ENCODE assay signal across 20 cellular contexts in the genomic region with DNA sequence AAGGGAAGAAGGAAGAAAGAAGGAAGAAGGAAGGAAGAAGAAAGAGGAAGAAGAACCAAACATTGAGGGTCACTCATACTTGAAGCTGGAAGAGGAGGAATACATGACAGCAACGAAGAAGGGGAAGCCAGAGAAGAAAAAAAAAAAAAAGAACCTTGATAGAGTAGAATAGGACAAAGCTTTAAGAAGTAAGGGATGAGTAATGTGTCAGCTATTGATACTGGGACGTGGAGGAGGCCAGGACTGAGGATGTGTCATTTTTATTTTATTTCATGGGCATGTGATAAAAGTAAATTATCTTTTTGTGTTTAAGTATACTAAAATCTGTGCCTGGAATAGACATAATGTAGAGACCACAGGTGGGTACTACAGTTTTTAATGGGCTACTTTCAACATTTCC. TPM values are rescaled to one million over a fixed set of nuclear protein-coding genes. Genes with fewer than 3 reads are reported as not detected.
DNase-seq lines count a peak whose midpoint lies in the region; ATAC-seq, FAIRE-seq and TF ChIP-seq lines count a peak whose summit lies in the region.
"Had no signal": no experiment of that assay in that cellular context is flagged by ENCODE, and none has a peak within 500 bp of the region (broad histone marks: within the 10 kb centered on the region; RNA-seq: fewer than 3 reads in every experiment).

No MANE protein-coding gene starts in this region.

- H3K79me2 ChIP-seq in fibroblast of lung (ENCODE audit: control insufficient read depth, insufficient read depth, low read length): peaks cover 18% of the 10 kb centered on the region

- H3K36me3 Mint-ChIP-seq in effector memory CD8-positive, alpha-beta T cell (ENCODE audit: insufficient read depth): no peaks in the 10 kb centered on the region
- H3K36me3 Mint-ChIP-seq: memory B cell; naive B cell; stimulated activated memory B cell treated with anti-CD40 and anti-IgM and Interleukin-4, amounts not matched to agents 10 μg/mL and 1 μg/mL and 100 μg/mL, for 72 hours had no signal

- no peak for TF ChIP-seq POLR2A in suprapubic skin (IDR thresholded peaks at IDR 0.05)

- no peak overlapping the region for H3K4me2 ChIP-seq in fibroblast of lung (ENCODE audit: extremely low read depth, insufficient read depth, low read length)

- H3K4me3 ChIP-seq in fibroblast of lung (replicated peaks in 1 of 4; ENCODE audit: control extremely low read depth in 1 of 4, insufficient read depth in 1 of 4, low read depth in 3 of 4, low read length in 4 of 4) (peak overlapping the region in 1 of 4 experiments; percentile 3), suprapubic skin (no peak overlapping the region)
- H3K4me3 ChIP-seq: HAP-1, right atrium auricular region, testis had no signal

- H4K20me1 ChIP-seq in fibroblast of lung (ENCODE audit: control insufficient read depth, extremely low read depth, insufficient read depth, low read length): no peaks in the 10 kb centered on the region

- H3K27me3 Mint-ChIP-seq in effector memory CD8-positive, alpha-beta T cell: no peaks in the 10 kb centered on the region
- H3K27me3 Mint-ChIP-seq: activated naive CD8-positive, alpha-beta T cell treated with anti-CD3 and anti-CD28 coated beads, Interleukin-2, amount 50 U/mL, for 24 hours; dendritic cell treated with granulocyte-macrophage colony-stimulating factor and Interleukin-4, amounts not matched to agents 40 ng/mL and 50 ng/mL, for 4 days; memory B cell; naive B cell; stimulated activated memory B cell treated with anti-CD40 and anti-IgM and Interleukin-4, amounts not matched to agents 10 μg/mL and 1 μg/mL and 100 μg/mL, for 72 hours had no signal

- no peak overlapping the region for H3K27ac Mint-ChIP-seq in effector memory CD8-positive, alpha-beta T cell
- H3K27ac Mint-ChIP-seq: activated naive CD8-positive, alpha-beta T cell treated with anti-CD3 and anti-CD28 coated beads, Interleukin-2, amount 50 U/mL, for 24 hours; dendritic cell treated with granulocyte-macrophage colony-stimulating factor and Interleukin-4, amounts not matched to agents 40 ng/mL and 50 ng/mL, for 4 days; memory B cell; stimulated activated memory B cell treated with anti-CD40 and anti-IgM and Interleukin-4, amounts not matched to agents 10 μg/mL and 1 μg/mL and 100 μg/mL, for 72 hours had no signal

- H3K36me3 ChIP-seq in fibroblast of lung (ENCODE audit: control insufficient read depth, insufficient read depth, low read length): no peaks in the 10 kb centered on the region
- H3K36me3 ChIP-seq in suprapubic skin: no peaks in the 10 kb centered on the region
- H3K36me3 ChIP-seq: HAP-1, right atrium auricular region had no signal

- H3K27ac ChIP-seq in fibroblast of lung (ENCODE audit: insufficient read depth, low read length): peak overlapping the region; percentile 14
- H3K27ac ChIP-seq in suprapubic skin: peak overlapping the region; percentile 45
- H3K27ac ChIP-seq: right atrium auricular region, testis had no signal

- no peaks in the 10 kb centered on the region for H3K9me3 Mint-ChIP-seq in effector memory CD8-positive, alpha-beta T cell
- H3K9me3 Mint-ChIP-seq: dendritic cell treated with granulocyte-macrophage colony-stimulating factor and Interleukin-4, amounts not matched to agents 40 ng/mL and 50 ng/mL, for 4 days had no signal

- TF ChIP-seq EP300 in suprapubic skin (IDR thresholded peaks at IDR 0.05): no peak

- H3K4me1 ChIP-seq in fibroblast of lung (ENCODE audit: control insufficient read depth, extremely low read depth, insufficient read depth, low read length) (no peaks in the 10 kb centered on the region), suprapubic skin (no peaks in the 10 kb centered on the region)
- H3K4me1 ChIP-seq: HAP-1, right atrium auricular region, testis had no signal

- FAIRE-seq in RCC 7860 (lab: Jason Lieb, UNC): peak; percentile 72

- no peak overlapping the region for H2AFZ ChIP-seq in fibroblast of lung (ENCODE audit: low read length)

- no peak for ATAC-seq in effector memory CD8-positive, alpha-beta T cell (replicated peaks)
- ATAC-seq: activated naive CD8-positive, alpha-beta T cell treated with anti-CD3 and anti-CD28 coated beads, Interleukin-2, amount 50 U/mL, for 24 hours; Right ventricle myocardium inferior; stimulated activated memory B cell treated with anti-CD40 and anti-IgM and Interleukin-4, amounts not matched to agents 10 μg/mL and 1 μg/mL and 100 μg/mL, for 72 hours had no signal

- H3K9me3 ChIP-seq in fibroblast of lung (ENCODE audit: control insufficient read depth, insufficient read depth, low read depth, low read length) (no peaks in the 10 kb centered on the region), suprapubic skin (no peaks in the 10 kb centered on the region)
- H3K9me3 ChIP-seq: HAP-1, right atrium auricular region, testis had no signal

- TF ChIP-seq CTCF in fibroblast of lung (conservative IDR thresholded peaks at IDR 0.05 in 1 of 2, IDR thresholded peaks at IDR 0.05 in 1 of 2; ENCODE audit: low read depth in 1 of 2, low read length in 2 of 2) (no peak), suprapubic skin (IDR thresholded peaks at IDR 0.05) (no peak)

- no peak overlapping the region for H3K9ac ChIP-seq in fibroblast of lung (ENCODE audit: insufficient read depth, low read length)

- DNase-seq in ELR (ENCODE audit: low read depth): peak; percentile 65
- peak; percentile 27 for DNase-seq in RCC 7860 (ENCODE audit: low spot score)
- peak in 1 of 2 donors; percentile 50 for DNase-seq in fibroblast of lung (ENCODE audit: low read depth in 2 of 2)
- DNase-seq in suprapubic skin (ENCODE audit: low spot score in 2 of 2): no peak
- DNase-seq in Kasumi-1 (lab: John Stamatoyannopoulos, UW): no peak
- no peak for DNase-seq in NCI-H2029 treated with DMSO at 0.1 percent for 48 hours (lab: John Stamatoyannopoulos, UW)
- DNase-seq in effector memory CD8-positive, alpha-beta T cell: no peak
- DNase-seq: activated CD4-positive, alpha-beta T cell treated with anti-CD3 and anti-CD28 coated beads for 48 hours; activated naive CD8-positive, alpha-beta T cell treated with anti-CD3 and anti-CD28 coated beads, Interleukin-2, amount 50 U/mL, for 24 hours; DND-41; naive B cell; NCI-H524 treated with DMSO at 0.1 percent for 48 hours; T-helper 1 cell; testis had no signal

- 40% methylated on average over 2 of the region's 2 CpGs for WGBS in suprapubic skin

- H3K4me3 Mint-ChIP-seq in effector memory CD8-positive, alpha-beta T cell: no peak overlapping the region
- H3K4me3 Mint-ChIP-seq: activated naive CD8-positive, alpha-beta T cell treated with anti-CD3 and anti-CD28 coated beads, Interleukin-2, amount 50 U/mL, for 24 hours; dendritic cell treated with granulocyte-macrophage colony-stimulating factor and Interleukin-4, amounts not matched to agents 40 ng/mL and 50 ng/mL, for 4 days; memory B cell; naive B cell; stimulated activated memory B cell treated with anti-CD40 and anti-IgM and Interleukin-4, amounts not matched to agents 10 μg/mL and 1 μg/mL and 100 μg/mL, for 72 hours had no signal

- no peaks in the 10 kb centered on the region for H3K27me3 ChIP-seq in fibroblast of lung (ENCODE audit: control insufficient read depth, insufficient read depth, low read length)
- no peaks in the 10 kb centered on the region for H3K27me3 ChIP-seq in suprapubic skin
- H3K27me3 ChIP-seq: right atrium auricular region, testis had no signal

- H3K4me1 Mint-ChIP-seq in effector memory CD8-positive, alpha-beta T cell (ENCODE audit: low read depth in 2 of 2): no peaks in the 10 kb centered on the region
- H3K4me1 Mint-ChIP-seq: activated naive CD8-positive, alpha-beta T cell treated with anti-CD3 and anti-CD28 coated beads, Interleukin-2, amount 50 U/mL, for 24 hours; naive B cell; stimulated activated memory B cell treated with anti-CD40 and anti-IgM and Interleukin-4, amounts not matched to agents 10 μg/mL and 1 μg/mL and 100 μg/mL, for 72 hours had no signal

RNA-seq across cellular contexts. Expression of a gene that starts 6.4 kb away (rescaled TPM):
- total RNA-seq in fibroblast of lung (15.7 and 21.0 TPM in 2 replicates), suprapubic skin (1 to 10 TPM in 2 of 4 donors, under 1 TPM in 1, not detected in 1; 0.62 to 2.1 (median 1.6) TPM)
- polyA plus RNA-seq in fibroblast of lung: 9.3 and 13.7 TPM in 2 replicates
- polyA plus RNA-seq in fibroblast of lung (2012): 5.3 and 8.0 TPM in 2 replicates
- polyA minus RNA-seq in fibroblast of lung (ENCODE audit: low replicate concordance): 8.4 and 30.5 TPM in 2 replicates

Comparison
In these comparisons a context has a peak if more than half of its experiments do, and no peak if none do; other contexts are left out.
1. DNase-seq: peak in ELR (single experiment) and RCC 7860 (single experiment); none in suprapubic skin (0 of 2), Kasumi-1 (0 of 2), NCI-H2029 treated with DMSO at 0.1 percent for 48 hours (single experiment) and effector memory CD8-positive, alpha-beta T cell (0 of 3).